25 cellular contexts compared by ENCODE assay signal in the genomic region with DNA sequence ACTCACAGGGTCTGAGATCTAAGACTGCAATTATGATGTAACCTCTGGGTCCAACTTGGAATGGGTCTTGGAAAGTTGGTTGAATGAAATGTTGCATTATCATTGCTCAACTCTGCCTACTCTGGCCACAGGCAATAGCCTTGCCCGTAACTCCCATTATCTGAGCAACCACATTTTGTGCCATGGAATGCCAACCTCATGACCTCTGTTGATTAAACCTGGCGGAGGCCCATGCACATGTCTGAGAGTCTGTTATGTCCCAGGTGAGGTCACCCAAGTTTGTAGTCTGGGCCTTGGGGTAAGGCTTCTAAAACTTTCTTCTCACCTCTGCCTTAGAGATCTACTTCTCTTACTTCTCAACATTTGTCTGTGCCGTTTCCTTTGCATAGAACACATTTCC.
"Had no signal": no experiment of that assay in that cellular context is flagged by ENCODE, and none has a peak within 500 bp of the region (broad histone marks: within the 10 kb centered on the region; RNA-seq: fewer than 3 reads in every experiment).

No MANE protein-coding gene starts in this region.

- H3K27me3 ChIP-seq: left lung, neural progenitor cell, testis, tibial nerve, upper lobe of right lung, vagina had no signal

- DNase-seq: effector memory CD4-positive, alpha-beta T cell; foreskin melanocyte; head of caudate nucleus; hypothalamus; kidney glomerular epithelial cell; left lung; mesenchymal stem cell; midbrain; nucleus accumbens; pancreas; spleen; stimulated activated CD4-positive, alpha-beta T cell treated with anti-CD3 and anti-CD28 coated beads, Interleukin-15, amount 100 ng/mL, for 24 hours; stimulated activated CD4-positive, alpha-beta T cell treated with anti-CD3 and anti-CD28 coated beads, Interleukin-1b, Interleukin-23, amount 100 ng/mL, for 48 hours; stimulated activated CD4-positive, alpha-beta T cell treated with anti-CD3 and anti-CD28 coated beads, Interleukin-4, amount 100 ng/mL, for 24 hours; testis; upper lobe of right lung had no signal

- H3K27ac Mint-ChIP-seq: natural killer cell treated with Interleukin-12 subunit alpha and Interleukin-12 subunit beta and Interleukin-15 and Interleukin-18, amount 100 ng/mL, for 72 hours; neural progenitor cell; progenitor cell of endocrine pancreas; stimulated activated memory B cell treated with anti-CD40 and anti-IgM and Interleukin-4, amounts not matched to agents 10 μg/mL and 1 μg/mL and 100 μg/mL, for 72 hours; stimulated activated naive CD8-positive, alpha-beta T cell treated with anti-CD3 and anti-CD28 coated beads, Interleukin-15, Interleukin-2, amounts not matched to agents 100 ng/mL and 50 ng/mL, for 24 hours had no signal

- H3K4me1 Mint-ChIP-seq: stimulated activated memory B cell treated with anti-CD40 and anti-IgM and Interleukin-4, amounts not matched to agents 10 μg/mL and 1 μg/mL and 100 μg/mL, for 72 hours had no signal

- H3K9me3 Mint-ChIP-seq: natural killer cell treated with Interleukin-12 subunit alpha and Interleukin-12 subunit beta and Interleukin-15 and Interleukin-18, amount 100 ng/mL, for 72 hours; neural progenitor cell had no signal

- H3K36me3 Mint-ChIP-seq: natural killer cell treated with Interleukin-12 subunit alpha and Interleukin-12 subunit beta and Interleukin-15 and Interleukin-18, amount 100 ng/mL, for 72 hours; neural progenitor cell; stimulated activated memory B cell treated with anti-CD40 and anti-IgM and Interleukin-4, amounts not matched to agents 10 μg/mL and 1 μg/mL and 100 μg/mL, for 72 hours had no signal

- H3K4me3 ChIP-seq: left lung, lung, neural progenitor cell, pancreas, spleen, testis, tibial nerve, upper lobe of right lung, vagina had no signal

- H3K9me3 ChIP-seq: left lung, pancreas, testis, tibial nerve, upper lobe of right lung, vagina had no signal

- H3K4me1 ChIP-seq: left lung, neural progenitor cell, pancreas, spleen, testis, tibial nerve, upper lobe of right lung, vagina had no signal

- H3K4me3 Mint-ChIP-seq: natural killer cell treated with Interleukin-12 subunit alpha and Interleukin-12 subunit beta and Interleukin-15 and Interleukin-18, amount 100 ng/mL, for 72 hours; neural progenitor cell; stimulated activated memory B cell treated with anti-CD40 and anti-IgM and Interleukin-4, amounts not matched to agents 10 μg/mL and 1 μg/mL and 100 μg/mL, for 72 hours; stimulated activated naive CD8-positive, alpha-beta T cell treated with anti-CD3 and anti-CD28 coated beads, Interleukin-15, Interleukin-2, amounts not matched to agents 100 ng/mL and 50 ng/mL, for 24 hours had no signal

- ATAC-seq: left lung; natural killer cell treated with Interleukin-12 subunit alpha and Interleukin-12 subunit beta and Interleukin-15 and Interleukin-18, amount 100 ng/mL, for 72 hours; sciatic nerve; stimulated activated memory B cell treated with anti-CD40 and anti-IgM and Interleukin-4, amounts not matched to agents 10 μg/mL and 1 μg/mL and 100 μg/mL, for 72 hours; upper lobe of right lung had no signal

- H3K27ac ChIP-seq: left lung, neural progenitor cell, pancreas, spleen, testis, tibial nerve, upper lobe of right lung, vagina had no signal

- H3K36me3 ChIP-seq: left lung, neural progenitor cell, pancreas, spleen, tibial nerve, upper lobe of right lung, vagina had no signal

- H3K27me3 Mint-ChIP-seq: progenitor cell of endocrine pancreas; stimulated activated memory B cell treated with anti-CD40 and anti-IgM and Interleukin-4, amounts not matched to agents 10 μg/mL and 1 μg/mL and 100 μg/mL, for 72 hours had no signal
